Comparison of ENCODE assay signal across 8 cellular contexts in the genomic region with DNA sequence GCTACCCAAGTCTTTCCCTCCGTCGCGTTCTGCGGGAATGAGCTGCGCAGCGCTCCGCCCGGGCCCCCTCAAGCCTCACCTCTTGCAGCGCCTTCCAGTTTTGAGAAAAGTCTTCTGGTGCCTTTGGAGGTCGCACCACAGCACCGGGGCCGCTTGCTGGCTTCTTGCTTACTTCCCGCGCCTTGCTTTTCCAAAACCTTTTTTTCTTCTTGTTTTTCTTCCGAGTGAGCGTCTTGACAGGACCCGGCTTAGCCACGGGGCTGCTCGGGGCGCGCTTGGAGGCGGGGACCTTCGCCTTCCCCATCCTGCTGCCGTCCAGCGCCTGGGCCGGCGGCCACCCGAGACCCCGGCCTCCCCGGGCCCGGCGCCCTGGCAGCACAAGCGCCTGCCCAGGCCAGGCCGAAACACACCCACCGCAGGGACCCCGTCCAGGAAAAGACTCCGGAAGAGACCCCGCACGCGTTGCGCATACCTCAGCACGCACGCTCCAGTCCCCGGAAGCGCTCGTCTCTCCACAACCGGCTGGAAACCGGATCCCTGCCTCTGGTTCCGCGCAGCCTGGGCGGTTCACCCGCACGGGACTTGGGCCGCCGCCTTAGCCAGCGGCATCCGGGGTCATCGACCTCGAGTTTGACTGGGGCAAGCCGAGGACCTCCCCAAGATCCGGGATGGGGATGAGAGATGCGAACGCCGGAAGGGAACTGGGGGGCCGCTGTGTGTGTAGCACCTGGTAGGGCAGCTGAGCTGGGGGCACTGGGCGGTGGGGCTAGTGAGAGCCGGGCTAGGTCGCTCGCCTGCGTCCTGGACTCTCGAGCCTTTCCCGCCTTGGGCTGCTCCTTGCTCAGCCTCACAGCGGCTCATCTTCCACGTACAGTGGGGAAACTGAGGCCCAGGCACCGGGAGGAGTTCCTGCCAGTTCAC. TPM values are rescaled to one million over a fixed set of nuclear protein-coding genes. Genes with fewer than 3 reads are reported as not detected.
DNase-seq lines count a peak whose midpoint lies in the region; ATAC-seq and TF ChIP-seq lines count a peak whose summit lies in the region.

TSS of gene REXO4 (minus strand) at position 470 of the 921 bp plus-strand sequence. CDS start at position 304, 166 bp downstream.

- intact Hi-C loops in sciatic nerve (cut with DNase I) = no loop called here

- peak; percentile 80 to 85 for DNase-seq in NCI-H1930 (lab: John Stamatoyannopoulos, UW)
- peak; percentile 82 for DNase-seq in T1000 (lab: John Stamatoyannopoulos, UW)
- peak; percentile 94 for DNase-seq in astrocyte of the hippocampus (ENCODE audit: low read depth, low spot score)
- peak; percentile 49 to 94 (median 76) for DNase-seq in hypothalamus (lab: John Stamatoyannopoulos, UW)
- peak; percentile 85 for DNase-seq in sciatic nerve (ENCODE audit: low spot score)

- TF ChIP-seq POLR2A in GM15510 (IDR thresholded peaks at IDR 0.05; ENCODE audit: borderline replicate concordance, extremely low read depth, insufficient read length) = peak; percentile 57

- ATAC-seq in HG02840 (IDR thresholded peaks at IDR 0.05; ENCODE audit: low FRiP score, unreplicated experiment) = peak; percentile 74
- ATAC-seq in sciatic nerve = peak; percentile 96
- ATAC-seq in HG03378 (IDR thresholded peaks at IDR 0.05; ENCODE audit: unreplicated experiment) = no peak

RNA-seq across cellular contexts. Expression of gene REXO4, which starts in this region (rescaled TPM):
- 23.8 TPM for total RNA-seq in sciatic nerve
